8 cellular contexts compared by ENCODE assay signal in genomic region chr11:32081129-32081641, GRCh38. TPM values are rescaled to one million over a fixed set of nuclear protein-coding genes. Genes with fewer than 3 reads are reported as not detected.
A peak's percentile ranks its signal among the peaks of the same experiment; 100 is the strongest.
DNase-seq lines count a peak whose midpoint lies in the region; ATAC-seq and TF ChIP-seq lines count a peak whose summit lies in the region.
"Had no signal": no experiment of that assay in that cellular context is flagged by ENCODE, and none has a peak within 500 bp of the region (broad histone marks: within the 10 kb centered on the region; RNA-seq: fewer than 3 reads in every experiment).

No MANE protein-coding gene starts in this region.

- CTCF ChIA-PET in activated CD4-positive, alpha-beta T cell treated with anti-CD3 and anti-CD28 coated beads, Interleukin-2, amount 10 ng/mL, durations not matched to agents 7 days and 5 days (lab: Charles Lee) = no interaction called here

- H3K27me3 Mint-ChIP-seq in brain (peaks cover 3% of the 10 kb centered on the region), neural crest cell (ENCODE audit: low read depth) (no peaks in the 10 kb centered on the region)
- H3K27me3 Mint-ChIP-seq in activated CD4-positive, alpha-beta T cell treated with anti-CD3 and anti-CD28 coated beads, Interleukin-2, amount 10 ng/mL, durations not matched to agents 7 days and 5 days = peaks cover 23% of the 10 kb centered on the region

- H3K27ac Mint-ChIP-seq in brain (peak overlapping the region in 4 of 5 experiments; percentile 31 to 90 (median 67)), neural crest cell (ENCODE audit: unreplicated experiment) (peak overlapping the region; percentile 68)
- H3K27ac Mint-ChIP-seq in activated CD4-positive, alpha-beta T cell treated with anti-CD3 and anti-CD28 coated beads, Interleukin-2, amount 10 ng/mL, durations not matched to agents 7 days and 5 days = no peak overlapping the region
- H3K27ac Mint-ChIP-seq: activated naive CD4-positive, alpha-beta T cell treated with anti-CD3 and anti-CD28 coated beads, Interleukin-2, amount 10 ng/mL, durations not matched to agents 7 days and 5 days had no signal

- POLR2A ChIA-PET in activated CD4-positive, alpha-beta T cell treated with anti-CD3 and anti-CD28 coated beads, Interleukin-2, amount 10 ng/mL, durations not matched to agents 7 days and 5 days (lab: Charles Lee) = no interaction called here

- H3K4me3 Mint-ChIP-seq in brain = no peak overlapping the region
- no peak overlapping the region for H3K4me3 Mint-ChIP-seq in neural crest cell
- no peak overlapping the region for H3K4me3 Mint-ChIP-seq in activated CD4-positive, alpha-beta T cell treated with anti-CD3 and anti-CD28 coated beads, Interleukin-2, amount 10 ng/mL, durations not matched to agents 7 days and 5 days
- H3K4me3 Mint-ChIP-seq: activated naive CD4-positive, alpha-beta T cell treated with anti-CD3 and anti-CD28 coated beads, Interleukin-2, amount 10 ng/mL, durations not matched to agents 7 days and 5 days had no signal

- TF ChIP-seq CTCF in brain (conservative IDR thresholded peaks at IDR 0.05) (no peak), neural crest cell (conservative IDR thresholded peaks at IDR 0.05) (no peak)

- ATAC-seq in GM18909 (IDR thresholded peaks at IDR 0.05; ENCODE audit: poor library complexity, unreplicated experiment) (peak; percentile 64), HG03280 (IDR thresholded peaks at IDR 0.05; ENCODE audit: unreplicated experiment) (peak; percentile 68)

- H3K9me3 Mint-ChIP-seq in brain = peaks cover 0 to 9% (median 6%) of the 10 kb centered on the region in 5 experiments
- H3K9me3 Mint-ChIP-seq in neural crest cell = peaks cover 5% of the 10 kb centered on the region
- no peaks in the 10 kb centered on the region for H3K9me3 Mint-ChIP-seq in activated CD4-positive, alpha-beta T cell treated with anti-CD3 and anti-CD28 coated beads, Interleukin-2, amount 10 ng/mL, durations not matched to agents 7 days and 5 days
- H3K9me3 Mint-ChIP-seq: activated naive CD4-positive, alpha-beta T cell treated with anti-CD3 and anti-CD28 coated beads, Interleukin-2, amount 10 ng/mL, durations not matched to agents 7 days and 5 days had no signal

- H3K36me3 Mint-ChIP-seq in brain = no peaks in the 10 kb centered on the region
- H3K36me3 Mint-ChIP-seq in neural crest cell (ENCODE audit: low read depth) = no peaks in the 10 kb centered on the region
- no peaks in the 10 kb centered on the region for H3K36me3 Mint-ChIP-seq in activated CD4-positive, alpha-beta T cell treated with anti-CD3 and anti-CD28 coated beads, Interleukin-2, amount 10 ng/mL, durations not matched to agents 7 days and 5 days (ENCODE audit: low read depth)
- H3K36me3 Mint-ChIP-seq: activated naive CD4-positive, alpha-beta T cell treated with anti-CD3 and anti-CD28 coated beads, Interleukin-2, amount 10 ng/mL, durations not matched to agents 7 days and 5 days had no signal

- H3K4me1 Mint-ChIP-seq in brain = peaks cover 36% of the 10 kb centered on the region
- H3K4me1 Mint-ChIP-seq in neural crest cell = peaks cover 16% of the 10 kb centered on the region
- H3K4me1 Mint-ChIP-seq in activated CD4-positive, alpha-beta T cell treated with anti-CD3 and anti-CD28 coated beads, Interleukin-2, amount 10 ng/mL, durations not matched to agents 7 days and 5 days = no peaks in the 10 kb centered on the region
- H3K4me1 Mint-ChIP-seq: activated naive CD4-positive, alpha-beta T cell treated with anti-CD3 and anti-CD28 coated beads, Interleukin-2, amount 10 ng/mL, durations not matched to agents 7 days and 5 days had no signal

- no peak for DNase-seq in neural crest cell (ENCODE audit: low read depth, low spot score)
- no peak for DNase-seq in activated CD4-positive, alpha-beta T cell treated with anti-CD3 and anti-CD28 coated beads, Interleukin-2, amount 10 ng/mL, durations not matched to agents 7 days and 5 days
- no peak for DNase-seq in NCI-H345 treated with DMSO at 0.1 percent for 48 hours (lab: John Stamatoyannopoulos, UW; ENCODE audit: unreplicated experiment)
- DNase-seq in NOMO-1 treated with dmso at 0.1 percent for 144 hours (lab: John Stamatoyannopoulos, UW; ENCODE audit: unreplicated experiment) = no peak
- DNase-seq: activated naive CD4-positive, alpha-beta T cell treated with anti-CD3 and anti-CD28 coated beads, Interleukin-2, amount 10 ng/mL, durations not matched to agents 7 days and 5 days had no signal

RNA-seq across cellular contexts. Expression of gene RCN1, which starts 9.7 kb away (rescaled TPM):
- polyA plus RNA-seq in brain (ENCODE audit: insufficient read depth, low read depth, low replicate concordance) = 35.7 TPM
- 167 and 185 TPM in 2 replicates for total RNA-seq in neural crest cell
- total RNA-seq in activated CD4-positive, alpha-beta T cell treated with anti-CD3 and anti-CD28 coated beads, Interleukin-2, amount 10 ng/mL, durations not matched to agents 7 days and 5 days = 10 to 100 TPM; 16.8 to 17.4 TPM
